In the genomic region with DNA sequence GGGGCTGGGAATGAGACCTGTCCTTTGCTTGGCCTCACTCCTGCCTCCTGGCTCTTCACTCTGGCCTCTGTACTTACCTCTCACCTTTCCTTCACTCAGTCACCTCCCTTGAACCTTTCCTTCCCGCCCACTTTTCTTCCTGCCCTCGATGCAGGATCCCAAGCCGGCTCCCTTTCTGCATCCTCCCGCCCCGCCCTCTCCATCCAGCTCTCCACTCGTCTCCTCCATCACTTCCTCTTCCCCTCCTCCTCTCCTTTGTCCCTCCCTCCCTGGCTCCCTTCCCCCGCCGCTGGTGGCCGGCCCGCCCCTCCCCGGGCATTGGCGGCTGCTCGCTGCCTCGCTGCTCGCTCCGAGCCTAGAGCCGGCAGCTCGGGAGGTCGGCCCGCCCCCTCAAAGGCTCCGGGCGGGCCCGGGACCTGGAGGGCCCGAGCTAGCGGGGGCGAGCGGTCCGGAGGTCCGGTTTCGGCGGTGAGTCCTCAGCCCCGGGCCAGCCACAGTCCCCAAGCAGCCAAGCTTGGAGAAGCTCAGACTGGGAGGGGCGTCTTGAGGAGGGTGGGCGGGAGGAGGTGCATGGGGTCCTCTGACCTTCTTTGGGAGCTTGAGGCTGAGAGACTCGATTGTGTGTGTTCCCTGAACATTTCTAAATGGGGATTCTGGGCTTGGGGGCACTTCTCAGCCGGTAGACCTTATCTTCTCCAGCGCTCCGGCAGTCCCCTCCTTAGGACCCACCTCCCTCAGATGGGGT, we compare ENCODE assay signal across 8 cellular contexts. TPM values are rescaled to one million over a fixed set of nuclear protein-coding genes. Genes with fewer than 3 reads are reported as not detected.
DNase-seq lines count a peak whose midpoint lies in the region; ATAC-seq and TF ChIP-seq lines count a peak whose summit lies in the region.

No MANE protein-coding gene starts in this region.

- H3K27me3 ChIP-seq in HUES6 (ENCODE audit: control insufficient read depth, insufficient read depth, low read length) (no peaks in the 10 kb centered on the region), uterus (no peaks in the 10 kb centered on the region)

- H3K9ac ChIP-seq in HUES6 (ENCODE audit: low read length): peak overlapping the region; percentile 52

- no peaks in the 10 kb centered on the region for H3K36me3 Mint-ChIP-seq in activated naive CD8-positive, alpha-beta T cell treated with anti-CD3 and anti-CD28 coated beads, Interleukin-2, amount 10 ng/mL, durations not matched to agents 7 days and 5 days
- peaks cover 5% of the 10 kb centered on the region for H3K36me3 Mint-ChIP-seq in nephron progenitor cell (ENCODE audit: low read depth)

- peaks cover 52% of the 10 kb centered on the region for H3K4me1 ChIP-seq in HUES6 (ENCODE audit: control insufficient read depth, insufficient read depth, low read length)
- H3K4me1 ChIP-seq in uterus: peaks cover 9 to 39% of the 10 kb centered on the region in 2 donors

- no peak for TF ChIP-seq POLR2A in uterus (IDR thresholded peaks at IDR 0.05)

- H3K4me3 ChIP-seq in HUES6 (ENCODE audit: low read depth, low read length): peak overlapping the region; percentile 77
- peak overlapping the region; percentile 13 to 38 for H3K4me3 ChIP-seq in uterus

- H3K27ac Mint-ChIP-seq in activated naive CD8-positive, alpha-beta T cell treated with anti-CD3 and anti-CD28 coated beads, Interleukin-2, amount 10 ng/mL, durations not matched to agents 7 days and 5 days: peak overlapping the region; percentile 32
- H3K27ac Mint-ChIP-seq in nephron progenitor cell: peak overlapping the region; percentile 79

- POLR2A ChIA-PET in activated naive CD8-positive, alpha-beta T cell treated with anti-CD3 and anti-CD28 coated beads, Interleukin-2, amount 10 ng/mL, durations not matched to agents 7 days and 5 days (lab: Charles Lee): no interaction called here

- H3K27ac ChIP-seq in C4-2B (peak overlapping the region; percentile 65), HUES6 (ENCODE audit: low read depth, low read length) (peak overlapping the region; percentile 66), uterus (peak overlapping the region; percentile 86 to 90)

- ATAC-seq in activated naive CD8-positive, alpha-beta T cell treated with anti-CD3 and anti-CD28 coated beads, Interleukin-2, amount 10 ng/mL, durations not matched to agents 7 days and 5 days (ENCODE audit: low read depth): peak; percentile 66
- ATAC-seq in GM21381 (IDR thresholded peaks at IDR 0.05; ENCODE audit: unreplicated experiment): no peak

- intact Hi-C loops in uterus (cut with DNase I; ENCODE audit: low total_unique reads): no loop called here

- H3K27me3 Mint-ChIP-seq in activated naive CD8-positive, alpha-beta T cell treated with anti-CD3 and anti-CD28 coated beads, Interleukin-2, amount 10 ng/mL, durations not matched to agents 7 days and 5 days: peaks cover 18% of the 10 kb centered on the region
- H3K27me3 Mint-ChIP-seq in nephron progenitor cell (ENCODE audit: low read depth, poor library complexity): no peaks in the 10 kb centered on the region

- H3K9me3 Mint-ChIP-seq in activated naive CD8-positive, alpha-beta T cell treated with anti-CD3 and anti-CD28 coated beads, Interleukin-2, amount 10 ng/mL, durations not matched to agents 7 days and 5 days: no peaks in the 10 kb centered on the region
- H3K9me3 Mint-ChIP-seq in nephron progenitor cell: no peaks in the 10 kb centered on the region

- H3K9me3 ChIP-seq in HUES6 (ENCODE audit: control insufficient read depth, insufficient read depth, low read depth, low read length): no peaks in the 10 kb centered on the region
- H3K9me3 ChIP-seq in uterus: no peaks in the 10 kb centered on the region

- peak overlapping the region; percentile 76 for H3K4me3 Mint-ChIP-seq in activated naive CD8-positive, alpha-beta T cell treated with anti-CD3 and anti-CD28 coated beads, Interleukin-2, amount 10 ng/mL, durations not matched to agents 7 days and 5 days
- peak overlapping the region; percentile 91 for H3K4me3 Mint-ChIP-seq in nephron progenitor cell

- H3K4me1 Mint-ChIP-seq in activated naive CD8-positive, alpha-beta T cell treated with anti-CD3 and anti-CD28 coated beads, Interleukin-2, amount 10 ng/mL, durations not matched to agents 7 days and 5 days: peaks cover 6% of the 10 kb centered on the region
- peaks cover 72% of the 10 kb centered on the region for H3K4me1 Mint-ChIP-seq in nephron progenitor cell

- DNase-seq in NOMO-1 treated with dmso at 0.1 percent for 144 hours (lab: John Stamatoyannopoulos, UW; ENCODE audit: unreplicated experiment) (peak; percentile 70), globus pallidus (ENCODE audit: low spot score) (peak; percentile 91), nephron progenitor cell (peak; percentile 85), uterus (peak; percentile 90 to 91)
- DNase-seq in activated naive CD8-positive, alpha-beta T cell treated with anti-CD3 and anti-CD28 coated beads, Interleukin-2, amount 10 ng/mL, durations not matched to agents 7 days and 5 days: peak; percentile 57

- H3K36me3 ChIP-seq in HUES6 (ENCODE audit: control insufficient read depth, insufficient read depth, low read length) (peaks cover 13% of the 10 kb centered on the region), uterus (no peaks in the 10 kb centered on the region)

- no peak for TF ChIP-seq CTCF in C4-2B (conservative IDR thresholded peaks at IDR 0.05)
- TF ChIP-seq CTCF in nephron progenitor cell (IDR thresholded peaks at IDR 0.05): no peak
- TF ChIP-seq CTCF in uterus (IDR thresholded peaks at IDR 0.05): no peak

RNA-seq across cellular contexts. Expression of a gene that starts 13.8 kb away (rescaled TPM):
- 1 to 10 TPM; 2.7 to 3.3 TPM for total RNA-seq in activated naive CD8-positive, alpha-beta T cell treated with anti-CD3 and anti-CD28 coated beads, Interleukin-2, amount 10 ng/mL, durations not matched to agents 7 days and 5 days
- total RNA-seq in uterus: 100 to 1,000 TPM in 3 of 4 donors, 10 to 100 TPM in 1; 53.5 to 517 (median 287) TPM

RNA-seq across cellular contexts. Expression of a gene that starts 49.0 kb away (rescaled TPM):
- total RNA-seq in activated naive CD8-positive, alpha-beta T cell treated with anti-CD3 and anti-CD28 coated beads, Interleukin-2, amount 10 ng/mL, durations not matched to agents 7 days and 5 days: 100 to 1,000 TPM; 107 to 108 TPM
- total RNA-seq in uterus: 100 to 1,000 TPM in 2 of 4 donors, 10 to 100 TPM in 2; 55.3 to 154 (median 112) TPM

RNA-seq across cellular contexts. Expression of a gene that starts 55.5 kb away (rescaled TPM):
- 10 to 100 TPM; 12.1 to 14.3 TPM for total RNA-seq in activated naive CD8-positive, alpha-beta T cell treated with anti-CD3 and anti-CD28 coated beads, Interleukin-2, amount 10 ng/mL, durations not matched to agents 7 days and 5 days
- 10 to 100 TPM; 37.4 to 73.5 (median 58.7) TPM for total RNA-seq in uterus

RNA-seq across cellular contexts. Expression of a gene that starts 58.2 kb away (rescaled TPM):
- not detected for total RNA-seq in activated naive CD8-positive, alpha-beta T cell treated with anti-CD3 and anti-CD28 coated beads, Interleukin-2, amount 10 ng/mL, durations not matched to agents 7 days and 5 days
- not detected for total RNA-seq in uterus

Comparison
In these comparisons a context has a peak if more than half of its experiments do, and no peak if none do; other contexts are left out.
1. RNA of a gene that starts 13.8 kb away (total RNA-seq): 53.5 to 517 TPM in uterus; 2.7 to 3.3 TPM in activated naive CD8-positive, alpha-beta T cell treated with anti-CD3 and anti-CD28 coated beads, Interleukin-2, amount 10 ng/mL, durations not matched to agents 7 days and 5 days; every median in the first group is over 10 times any median in the second.
2. Peak in every context shown above with its lines, with median percentiles within 50 percentile points of each other: H3K27ac ChIP-seq and DNase-seq.